10 cellular contexts compared by ENCODE assay signal in genomic region chr19:41774515-41774980, GRCh38. TPM values are rescaled to one million over a fixed set of nuclear protein-coding genes. Genes with fewer than 3 reads are reported as not detected.
A peak's percentile ranks its signal among the peaks of the same experiment; 100 is the strongest.
DNase-seq lines count a peak whose midpoint lies in the region; ATAC-seq and TF ChIP-seq lines count a peak whose summit lies in the region.
"Had no signal": no experiment of that assay in that cellular context is flagged by ENCODE, and none has a peak within 500 bp of the region (broad histone marks: within the 10 kb centered on the region; RNA-seq: fewer than 3 reads in every experiment).

No MANE protein-coding gene starts in this region.

- peak overlapping the region; percentile 43 for H3K27ac Mint-ChIP-seq in activated CD4-positive, alpha-beta T cell treated with anti-CD3 and anti-CD28 coated beads, Interleukin-2, amount 10 ng/mL, durations not matched to agents 7 days and 5 days

- H3K4me3 Mint-ChIP-seq in activated CD4-positive, alpha-beta T cell treated with anti-CD3 and anti-CD28 coated beads, Interleukin-2, amount 10 ng/mL, durations not matched to agents 7 days and 5 days = peak overlapping the region; percentile 25

- peaks cover 34% of the 10 kb centered on the region for H3K4me1 Mint-ChIP-seq in activated CD4-positive, alpha-beta T cell treated with anti-CD3 and anti-CD28 coated beads, Interleukin-2, amount 10 ng/mL, durations not matched to agents 7 days and 5 days

- TF ChIP-seq POLR2A in vagina (IDR thresholded peaks at IDR 0.05) = no peak

- POLR2A ChIA-PET in activated CD4-positive, alpha-beta T cell treated with anti-CD3 and anti-CD28 coated beads, Interleukin-2, amount 10 ng/mL, durations not matched to agents 7 days and 5 days (lab: Charles Lee) = no interaction called here

- H3K27ac ChIP-seq in vagina = no peak overlapping the region
- H3K27ac ChIP-seq: SJSA1 had no signal

- ATAC-seq in HG03378 (IDR thresholded peaks at IDR 0.05; ENCODE audit: unreplicated experiment) (no peak), HG02798 (IDR thresholded peaks at IDR 0.05; ENCODE audit: poor library complexity, unreplicated experiment) (no peak)

- H3K9me3 Mint-ChIP-seq in activated CD4-positive, alpha-beta T cell treated with anti-CD3 and anti-CD28 coated beads, Interleukin-2, amount 10 ng/mL, durations not matched to agents 7 days and 5 days = no peaks in the 10 kb centered on the region

- no peaks in the 10 kb centered on the region for H3K36me3 ChIP-seq in vagina
- H3K36me3 ChIP-seq: SJSA1, thyroid gland had no signal

- no peak overlapping the region for H3K4me3 ChIP-seq in vagina
- H3K4me3 ChIP-seq: SJSA1, thyroid gland had no signal

- H3K9me3 ChIP-seq in vagina = no peaks in the 10 kb centered on the region
- H3K9me3 ChIP-seq: SJSA1, thyroid gland had no signal

- no peak for TF ChIP-seq CTCF in vagina (IDR thresholded peaks at IDR 0.05)

- intact Hi-C loops in vagina (cut with DNase I) = no loop called here

- CTCF ChIA-PET in activated CD4-positive, alpha-beta T cell treated with anti-CD3 and anti-CD28 coated beads, Interleukin-2, amount 10 ng/mL, durations not matched to agents 7 days and 5 days (lab: Charles Lee) = interaction anchor here (1.7 kb wide), 1 partner anchor 21 kb away, joined by 8 read pairs; no protein-coding TSS in a partner anchor

- H3K27me3 Mint-ChIP-seq in activated CD4-positive, alpha-beta T cell treated with anti-CD3 and anti-CD28 coated beads, Interleukin-2, amount 10 ng/mL, durations not matched to agents 7 days and 5 days = peaks cover 77% of the 10 kb centered on the region

- no peaks in the 10 kb centered on the region for H3K4me1 ChIP-seq in vagina
- H3K4me1 ChIP-seq: SJSA1 had no signal

- peak; percentile 94 to 97 for DNase-seq in NCI-H187 (lab: John Stamatoyannopoulos, UW)
- peak; percentile 73 for DNase-seq in activated CD4-positive, alpha-beta T cell treated with anti-CD3 and anti-CD28 coated beads, Interleukin-2, amount 10 ng/mL, durations not matched to agents 7 days and 5 days
- peak; percentile 5 for DNase-seq in effector CD8-positive, alpha-beta T cell (lab: John Stamatoyannopoulos, UW)
- peak; percentile 63 for DNase-seq in stimulated activated CD8-positive, alpha-beta memory T cell treated with anti-CD3 and anti-CD28 coated beads, Interleukin-4, amount 100 ng/mL, for 48 hours
- DNase-seq in vagina (ENCODE audit: extremely low spot score in 2 of 2) = no peak
- DNase-seq in NCI-H1694 (lab: John Stamatoyannopoulos, UW) = no peak

- no peaks in the 10 kb centered on the region for H3K27me3 ChIP-seq in vagina
- H3K27me3 ChIP-seq: thyroid gland had no signal

- H3K36me3 Mint-ChIP-seq in activated CD4-positive, alpha-beta T cell treated with anti-CD3 and anti-CD28 coated beads, Interleukin-2, amount 10 ng/mL, durations not matched to agents 7 days and 5 days (ENCODE audit: low read depth) = no peaks in the 10 kb centered on the region

RNA-seq across cellular contexts. Expression of gene CEACAM6, which starts 19.2 kb away (rescaled TPM):
- not detected for total RNA-seq in activated CD4-positive, alpha-beta T cell treated with anti-CD3 and anti-CD28 coated beads, Interleukin-2, amount 10 ng/mL, durations not matched to agents 7 days and 5 days
- 6.9 TPM for total RNA-seq in vagina
- total RNA-seq: SJSA1 had no signal

RNA-seq across cellular contexts. Expression of gene CEACAM3, which starts 21.8 kb away (rescaled TPM):
- total RNA-seq in activated CD4-positive, alpha-beta T cell treated with anti-CD3 and anti-CD28 coated beads, Interleukin-2, amount 10 ng/mL, durations not matched to agents 7 days and 5 days = not detected
- total RNA-seq in vagina = not detected
- total RNA-seq: SJSA1, thyroid gland had no signal

Comparison
In these comparisons a context has a peak if more than half of its experiments do, and no peak if none do; other contexts are left out.
1. DNase-seq: peak in NCI-H187 (2 of 2), activated CD4-positive, alpha-beta T cell treated with anti-CD3 and anti-CD28 coated beads, Interleukin-2, amount 10 ng/mL, durations not matched to agents 7 days and 5 days (single experiment), effector CD8-positive, alpha-beta T cell (single experiment) and stimulated activated CD8-positive, alpha-beta memory T cell treated with anti-CD3 and anti-CD28 coated beads, Interleukin-4, amount 100 ng/mL, for 48 hours (single experiment); none in vagina (0 of 2) and NCI-H1694 (single experiment).